ENCODE assay signal across 8 cellular contexts in genomic region chr17:75270966-75271232, GRCh38. TPM values are rescaled to one million over a fixed set of nuclear protein-coding genes. Genes with fewer than 3 reads are reported as not detected.
A peak's percentile ranks its signal among the peaks of the same experiment; 100 is the strongest.
DNase-seq lines count a peak whose midpoint lies in the region; ATAC-seq, FAIRE-seq and TF ChIP-seq lines count a peak whose summit lies in the region.

Gene MIF4GD (minus strand): TSS chr17:75271231. CDS start chr17:75270195, 1,036 bp downstream.

- peak within 1 kb of the TSS; percentile 95 for H3K4me2 ChIP-seq in A549
- H3K4me2 ChIP-seq in H9 (ENCODE audit: insufficient read depth, insufficient read length, low read length): peak within 1 kb of the TSS; percentile 74

- no peak within 1 kb of the TSS for H3K23ac ChIP-seq in H9 (ENCODE audit: insufficient read length, low read depth, low read length)

- no peaks in the 10 kb centered on the region; the same call in 1 of the 2 replicates for H3K27me3 Mint-ChIP-seq in H9 (ENCODE audit: low read depth)

- H3K9me3 Mint-ChIP-seq in H9: no peaks in the 10 kb centered on the region
- H3K9me3 Mint-ChIP-seq in activated naive CD4-positive, alpha-beta T cell treated with anti-CD3 and anti-CD28 coated beads, Interleukin-2, amount 50 U/mL, for 72 hours: no peaks in the 10 kb centered on the region

- H3K23me2 ChIP-seq in H9 (ENCODE audit: insufficient read length, low read depth, low read length, poor library complexity, severe bottlenecking): peaks cover 22% of the 10 kb centered on the region

- TF ChIP-seq CTCF in A549 (IDR thresholded peaks at IDR 0.05) (no peak), H9 (conservative IDR thresholded peaks at IDR 0.05) (no peak), left ventricle myocardium inferior (IDR thresholded peaks at IDR 0.05; ENCODE audit: borderline replicate concordance) (no peak)

- H3K56ac ChIP-seq in H9 (ENCODE audit: insufficient read length, low read depth, low read length): no peak within 1 kb of the TSS

- H3K36me3 ChIP-seq in left ventricle myocardium inferior: peaks cover 21% of the 10 kb centered on the region

- peaks cover 26% of the 10 kb centered on the region for H3K4me1 ChIP-seq in A549
- H3K4me1 ChIP-seq in H9 (ENCODE audit: insufficient read depth, low read length): 0 out of 2 replicates have a peak, but pooled peaks cover 2% of the 10 kb centered on the region
- peaks cover 47% of the 10 kb centered on the region for H3K4me1 ChIP-seq in left ventricle myocardium inferior

- H2BK20ac ChIP-seq in H9 (ENCODE audit: low read depth, low read length, poor library complexity, severe bottlenecking): no peak within 1 kb of the TSS

- H2BK120ac ChIP-seq in H9 (ENCODE audit: low read depth, low read length, poor library complexity, severe bottlenecking): no peak within 1 kb of the TSS

- H3K4me3 ChIP-seq in A549 (peak within 1 kb of the TSS; percentile 93), left ventricle myocardium inferior (peak within 1 kb of the TSS; percentile 90), skeletal muscle cell (ENCODE audit: low read depth, low read length) (peak within 1 kb of the TSS; percentile 81)

- H3K4ac ChIP-seq in H9 (ENCODE audit: low read depth, low read length): no peak within 1 kb of the TSS

- 3% methylated on average over 28 of the region's 39 CpGs for WGBS in A549 (ENCODE audit: missing lambda C conversion rate)
- WGBS in H9 (ENCODE audit: extremely low coverage, insufficient read length, low lambda C conversion rate): no CpG with 5 or more reads among the region's 39 CpGs

- H3K27me3 ChIP-seq in H9 (ENCODE audit: insufficient read depth, low read length) (no peaks in the 10 kb centered on the region), left ventricle myocardium inferior (ENCODE audit: low read depth) (no peaks in the 10 kb centered on the region)

- no peak for FAIRE-seq in A549 (lab: Jason Lieb, UNC)

- H2AFZ ChIP-seq in H9 (ENCODE audit: low read length): no peak within 1 kb of the TSS

- H3K9me3 ChIP-seq in A549: no peaks in the 10 kb centered on the region
- no peaks in the 10 kb centered on the region for H3K9me3 ChIP-seq in H9 (ENCODE audit: control insufficient read depth, low read depth, low read length)
- no peaks in the 10 kb centered on the region for H3K9me3 ChIP-seq in left ventricle myocardium inferior (replicated peaks)

- H3K36me3 Mint-ChIP-seq in H9 (ENCODE audit: insufficient read depth in 1 of 3, low read depth in 3 of 3): peaks cover 0 to 38% (median 35%) of the 10 kb centered on the region in 3 experiments; a peak in 6 of 7 replicates
- peaks cover 9 to 26% of the 10 kb centered on the region in 2 donors for H3K36me3 Mint-ChIP-seq in activated naive CD4-positive, alpha-beta T cell treated with anti-CD3 and anti-CD28 coated beads, Interleukin-2, amount 50 U/mL, for 72 hours

- no peak within 1 kb of the TSS for H2BK15ac ChIP-seq in H9 (ENCODE audit: low read depth, low read length)

- H3K79me2 ChIP-seq in H9 (ENCODE audit: insufficient read depth, low read length): no peaks in the 10 kb centered on the region

- peaks cover 15 to 20% of the 10 kb centered on the region in 2 experiments for H3K4me1 Mint-ChIP-seq in H9

- TF ChIP-seq RAD21 in A549 (conservative IDR thresholded peaks at IDR 0.05 in 1 of 2, IDR thresholded peaks at IDR 0.05 in 1 of 2): no peak

- H4K8ac ChIP-seq in H9 (replicated peaks; ENCODE audit: insufficient read length, low read depth, low read length): no peak within 1 kb of the TSS

- H4K20me1 ChIP-seq in H9 (ENCODE audit: control insufficient read depth, insufficient read depth, insufficient read length): no peaks in the 10 kb centered on the region

- no peak for DNase-seq in A549 (ENCODE audit: low read depth in 1 of 2, low spot score in 1 of 2)
- DNase-seq in H9: no peak
- no peak for DNase-seq in activated naive CD4-positive, alpha-beta T cell treated with anti-CD3 and anti-CD28 coated beads, Interleukin-2, amount 50 U/mL, for 72 hours (ENCODE audit: low spot score in 2 of 2)
- no peak for DNase-seq in left ventricle myocardium inferior
- DNase-seq in skeletal muscle cell (ENCODE audit: low read depth): no peak
- no peak for DNase-seq in dedifferentiated amniotic fluid mesenchymal stem cell (ENCODE audit: extremely low spot score)
- DNase-seq in NCI-H524 (lab: John Stamatoyannopoulos, UW): no peak

- no peak within 1 kb of the TSS for H4K91ac ChIP-seq in H9 (ENCODE audit: insufficient read length, low read depth, low read length)

- TF ChIP-seq EP300 in A549 (IDR thresholded peaks at IDR 0.05): no peak

- ATAC-seq in A549 (no peak), HG03342 (IDR thresholded peaks at IDR 0.05; ENCODE audit: unreplicated experiment) (no peak)
- ATAC-seq in activated naive CD4-positive, alpha-beta T cell treated with anti-CD3 and anti-CD28 coated beads, Interleukin-2, amount 50 U/mL, for 72 hours: peak in 1 of 2 donors; percentile 46

- peak within 1 kb of the TSS in 2 of 3 experiments; percentile 44 to 89; a peak in 4 of 7 replicates for H3K27ac Mint-ChIP-seq in H9
- H3K27ac Mint-ChIP-seq in activated naive CD4-positive, alpha-beta T cell treated with anti-CD3 and anti-CD28 coated beads, Interleukin-2, amount 50 U/mL, for 72 hours: peak within 1 kb of the TSS; percentile 91 to 96

- H2BK5ac ChIP-seq in H9 (ENCODE audit: insufficient read length, low read length): no peak within 1 kb of the TSS

- H2AK5ac ChIP-seq in H9 (ENCODE audit: insufficient read length, low read length): no peak within 1 kb of the TSS

- H2BK12ac ChIP-seq in H9 (ENCODE audit: insufficient read length, low read depth, low read length): no peak within 1 kb of the TSS

- H3K79me1 ChIP-seq in H9 (ENCODE audit: insufficient read depth, low read depth, low read length, poor library complexity, severe bottlenecking): no peaks in the 10 kb centered on the region

- no peak within 1 kb of the TSS for H3T11ph ChIP-seq in H9 (ENCODE audit: low read length)

- H3K18ac ChIP-seq in H9 (ENCODE audit: insufficient read length, low read depth, low read length): peak within 1 kb of the TSS; percentile 1

- H3K27ac ChIP-seq in A549 (peak within 1 kb of the TSS; percentile 95 to 96), H9 (ENCODE audit: insufficient read length, low read depth, low read length) (no peak within 1 kb of the TSS), left ventricle myocardium inferior (replicated peaks) (peak within 1 kb of the TSS; percentile 97)

- TF ChIP-seq POLR2A in A549 (IDR thresholded peaks at IDR 0.05; ENCODE audit: low read length): no peak

- POLR2A ChIA-PET in A549 (lab: Yijun Ruan, JAX): interaction anchor here (0.8 to 3.5 kb wide), 14 partner anchors 9 to 398 kb away, joined by 3 to 86 read pairs (median 4); partner anchors contain the start of genes FDXR, GGA3, GRB2 and MRPS7

- H4K5ac ChIP-seq in H9 (ENCODE audit: insufficient read length, low read depth, low read length): no peak within 1 kb of the TSS

- H3K14ac ChIP-seq in H9 (ENCODE audit: insufficient read depth, low read length): peak within 1 kb of the TSS; percentile 72

- CTCF ChIA-PET in A549 (lab: Yijun Ruan, JAX): interaction anchor here (0.5 to 8.4 kb wide), 68 partner anchors 10 to 346 kb away, joined by 3 to 110 read pairs (median 4); partner anchors contain the start of genes GGA3, GRB2, MRPS7 and SLC25A19

- peak within 1 kb of the TSS; percentile 76 to 86 for H3K4me3 Mint-ChIP-seq in H9

- intact Hi-C loops in left ventricle myocardium inferior (cut with micrococcal nuclease): no loop called here

- peak within 1 kb of the TSS; percentile 66 for H3K9ac ChIP-seq in H9 (ENCODE audit: extremely low read depth, insufficient read length, low read length)

TF ChIP-seq in A549, 52 proteins besides CTCF, POLR2A, EP300 and RAD21:
- TF ChIP-seq BHLHE40 (IDR thresholded peaks at IDR 0.05; ENCODE audit: low read depth, low read length) (no peak), JUN (IDR thresholded peaks at IDR 0.05) (peak in 1 of 2 experiments; percentile 74; a peak in 2 of 5 replicates), PHF8 (IDR thresholded peaks at IDR 0.05; ENCODE audit: borderline replicate concordance, low read depth) (0 out of 2 replicates have a peak, but pooled peaks have one; percentile 31), TP53 (CRISPR knock-in tag; IDR thresholded peaks at IDR 0.05) (peak; percentile 57; the same call in 1 of the 2 replicates), BCL3 (IDR thresholded peaks at IDR 0.05) (0 out of 3 replicates have a peak, but pooled peaks have one; percentile 24), SMC3 (IDR thresholded peaks at IDR 0.05) (no peak)

RNA-seq across cellular contexts. Expression of gene MIF4GD, which starts in this region (rescaled TPM):
- polyA plus RNA-seq in A549 (2011; rRNA removed) (61.0 and 71.4 TPM in 2 replicates), A549 (2017; fragmentation: RNase III; extraction: RNeasy Plus Mini Kit Qiagen cat#74134 plus additional on column Dnase treatment) (22.2 to 24.6 TPM (median 23.9 TPM) in 3 replicates)
- 57.0 and 65.8 TPM in 2 replicates for polyA plus RNA-seq in A549 (2012; cell fraction: cytosol; rRNA removed)
- 46.6 and 47.8 TPM in 2 replicates for polyA plus RNA-seq in A549 (2012; cell fraction: nucleus; rRNA removed)
- polyA minus RNA-seq in A549 (2011; rRNA and poly(A)+ RNA removed): 70.5 and 70.8 TPM in 2 replicates
- total RNA-seq in H9 (2021) (24.0 and 26.1 TPM in 2 replicates), left ventricle myocardium inferior (11.9 TPM)
- total RNA-seq in activated naive CD4-positive, alpha-beta T cell treated with anti-CD3 and anti-CD28 coated beads, Interleukin-2, amount 50 U/mL, for 72 hours: 10 to 100 TPM; 33.4 to 37.8 TPM
